ENCODE assay signal across 22 cellular contexts in genomic region chr15:69895202-69895601, GRCh38.
DNase-seq lines count a peak whose midpoint lies in the region; ATAC-seq and TF ChIP-seq lines count a peak whose summit lies in the region.
"Had no signal": no experiment of that assay in that cellular context is flagged by ENCODE, and none has a peak within 500 bp of the region (broad histone marks: within the 10 kb centered on the region; RNA-seq: fewer than 3 reads in every experiment).

No MANE protein-coding gene starts in this region.

- WGBS in smooth muscle cell (ENCODE audit: low lambda C conversion rate) = 28% methylated on average over 2 of the region's 2 CpGs

- H3K4me1 Mint-ChIP-seq in activated CD4-positive, alpha-beta T cell treated with anti-CD3 and anti-CD28 coated beads, Interleukin-2, amount 10 ng/mL, durations not matched to agents 7 days and 5 days = no peaks in the 10 kb centered on the region
- H3K4me1 Mint-ChIP-seq in activated CD4-positive, alpha-beta T cell treated with anti-CD3 and anti-CD28 coated beads for 36 hours = no peaks in the 10 kb centered on the region

- no peaks in the 10 kb centered on the region for H4K20me1 ChIP-seq in smooth muscle cell (ENCODE audit: low read depth)
- H4K20me1 ChIP-seq: BLaER1 treated with 17β-estradiol and CSF1 and Interleukin-3, amounts not matched to agents 10 nM and 100 nM had no signal

- no peak overlapping the region for H3K27ac ChIP-seq in HEK293 (ENCODE audit: extremely low read depth, low read depth, low read length)
- H3K27ac ChIP-seq in smooth muscle cell (ENCODE audit: low read depth) = no peak overlapping the region
- H3K27ac ChIP-seq: 22Rv1; A549; BLaER1 treated with 17β-estradiol and CSF1 and Interleukin-3, amounts not matched to agents 10 nM and 100 nM; C4-2B had no signal

- CTCF ChIA-PET in activated CD4-positive, alpha-beta T cell treated with anti-CD3 and anti-CD28 coated beads, Interleukin-2, amount 10 ng/mL, durations not matched to agents 7 days and 5 days (lab: Charles Lee) = interaction anchor here (2.0 kb wide), 1 partner anchor 29 kb away, joined by 5 read pairs; no protein-coding TSS in a partner anchor
- CTCF ChIA-PET in activated CD4-positive, alpha-beta T cell treated with anti-CD3 and anti-CD28 coated beads for 36 hours (lab: Charles Lee) = interaction anchor here (0.6 kb wide), 1 partner anchor 271 kb away, joined by 3 read pairs; no protein-coding TSS in a partner anchor
- CTCF ChIA-PET in HEK293 (lab: Yijun Ruan, JAX) = no interaction called here

- H3K4me2 ChIP-seq in smooth muscle cell = peak overlapping the region; percentile 42
- H3K4me2 ChIP-seq: A549 had no signal

- peak overlapping the region; percentile 6 for H3K27ac Mint-ChIP-seq in activated CD4-positive, alpha-beta T cell treated with anti-CD3 and anti-CD28 coated beads, Interleukin-2, amount 10 ng/mL, durations not matched to agents 7 days and 5 days
- no peak overlapping the region for H3K27ac Mint-ChIP-seq in activated CD4-positive, alpha-beta T cell treated with anti-CD3 and anti-CD28 coated beads for 36 hours
- H3K27ac Mint-ChIP-seq: CD4-positive, alpha-beta T cell; CD8-positive, alpha-beta T cell had no signal

- no peaks in the 10 kb centered on the region for H3K27me3 ChIP-seq in smooth muscle cell (ENCODE audit: low read depth)
- H3K27me3 ChIP-seq: BLaER1 treated with 17β-estradiol and CSF1 and Interleukin-3, amounts not matched to agents 10 nM and 100 nM had no signal

- ATAC-seq in activated CD4-positive, alpha-beta T cell treated with anti-CD3 and anti-CD28 coated beads for 36 hours = no peak
- ATAC-seq: A549; CD8-positive, alpha-beta T cell; GM12878 had no signal

- peaks cover 4% of the 10 kb centered on the region for H3F3A ChIP-seq in smooth muscle cell (ENCODE audit: low read depth)

- DNase-seq in activated CD4-positive, alpha-beta T cell treated with anti-CD3 and anti-CD28 coated beads, Interleukin-2, amount 10 ng/mL, durations not matched to agents 7 days and 5 days = no peak
- no peak for DNase-seq in activated CD4-positive, alpha-beta T cell treated with anti-CD3 and anti-CD28 coated beads for 36 hours
- DNase-seq in smooth muscle cell (lab: John Stamatoyannopoulos, UW; ENCODE audit: unreplicated experiment) (no peak), medulla oblongata (ENCODE audit: extremely low spot score) (no peak)
- DNase-seq: AML-193; Caco-2; CD4-positive, alpha-beta T cell; CD8-positive, alpha-beta T cell; DMS 273 treated with DMSO at 0.1 percent for 48 hours; DMS153; DMS53; DMS79; DND-41; EL; GDM1 had no signal

- no peaks in the 10 kb centered on the region for H3K36me3 Mint-ChIP-seq in activated CD4-positive, alpha-beta T cell treated with anti-CD3 and anti-CD28 coated beads, Interleukin-2, amount 10 ng/mL, durations not matched to agents 7 days and 5 days (ENCODE audit: low read depth)
- H3K36me3 Mint-ChIP-seq in activated CD4-positive, alpha-beta T cell treated with anti-CD3 and anti-CD28 coated beads for 36 hours (ENCODE audit: low read depth) = no peaks in the 10 kb centered on the region
- H3K36me3 Mint-ChIP-seq: CD8-positive, alpha-beta T cell had no signal

- no peak overlapping the region for H3K4me3 ChIP-seq in HEK293 (ENCODE audit: low read depth, low read length)
- no peak overlapping the region for H3K4me3 ChIP-seq in smooth muscle cell
- H3K4me3 ChIP-seq: A549; BLaER1 treated with 17β-estradiol and CSF1 and Interleukin-3, amounts not matched to agents 10 nM and 100 nM; GM12878 had no signal

- peaks cover 7% of the 10 kb centered on the region for H3K9me3 Mint-ChIP-seq in activated CD4-positive, alpha-beta T cell treated with anti-CD3 and anti-CD28 coated beads, Interleukin-2, amount 10 ng/mL, durations not matched to agents 7 days and 5 days
- peaks cover 4% of the 10 kb centered on the region for H3K9me3 Mint-ChIP-seq in activated CD4-positive, alpha-beta T cell treated with anti-CD3 and anti-CD28 coated beads for 36 hours (ENCODE audit: low read depth)
- H3K9me3 Mint-ChIP-seq: CD4-positive, alpha-beta T cell had no signal

- no peaks in the 10 kb centered on the region for H3K79me2 ChIP-seq in smooth muscle cell (ENCODE audit: low read depth)

- H3K9ac ChIP-seq in smooth muscle cell (ENCODE audit: low read depth) = no peak overlapping the region
- H3K9ac ChIP-seq: BLaER1 treated with 17β-estradiol and CSF1 and Interleukin-3, amounts not matched to agents 10 nM and 100 nM had no signal

- H3K4me1 ChIP-seq in HEK293 (ENCODE audit: control insufficient read depth, insufficient read depth, low read length) (peaks cover 16% of the 10 kb centered on the region; the same call in 1 of the 2 replicates), smooth muscle cell (ENCODE audit: low read depth) (peaks cover 8% of the 10 kb centered on the region)
- H3K4me1 ChIP-seq: A549, Caco-2 had no signal

- POLR2A ChIA-PET in activated CD4-positive, alpha-beta T cell treated with anti-CD3 and anti-CD28 coated beads, Interleukin-2, amount 10 ng/mL, durations not matched to agents 7 days and 5 days (lab: Charles Lee) = no interaction called here
- POLR2A ChIA-PET in activated CD4-positive, alpha-beta T cell treated with anti-CD3 and anti-CD28 coated beads for 36 hours (lab: Charles Lee) = no interaction called here
- POLR2A ChIA-PET in HEK293 (lab: Yijun Ruan, JAX) = no interaction called here

- H3K36me3 ChIP-seq in HEK293 (ENCODE audit: control insufficient read depth in 2 of 2, insufficient read depth in 1 of 2, low read length in 2 of 2) = no peaks in the 10 kb centered on the region
- H3K36me3 ChIP-seq in smooth muscle cell (ENCODE audit: low read depth) = no peaks in the 10 kb centered on the region
- H3K36me3 ChIP-seq: BLaER1 treated with 17β-estradiol and CSF1 and Interleukin-3, amounts not matched to agents 10 nM and 100 nM had no signal

- TF ChIP-seq CTCF in HEK293 (tag by site-specific recombination; IDR thresholded peaks at IDR 0.05) = no peak
- TF ChIP-seq CTCF in smooth muscle cell (IDR thresholded peaks at IDR 0.05; ENCODE audit: borderline replicate concordance, insufficient read depth, poor library complexity, severe bottlenecking) = no peak

- H3K9me3 ChIP-seq in HEK293 (ENCODE audit: control insufficient read depth, insufficient read depth, low read depth, low read length) (peaks cover 2% of the 10 kb centered on the region; the same call in 1 of the 2 replicates), smooth muscle cell (replicated peaks; ENCODE audit: low read depth) (no peaks in the 10 kb centered on the region)
- H3K9me3 ChIP-seq: Caco-2 had no signal

- no peak overlapping the region for H2AFZ ChIP-seq in smooth muscle cell (ENCODE audit: low read depth)

- intact Hi-C loops in activated CD4-positive, alpha-beta T cell treated with anti-CD3 and anti-CD28 coated beads for 36 hours (cut with DNase I, micrococcal nuclease) = no loop called here

- H3K27me3 Mint-ChIP-seq in activated CD4-positive, alpha-beta T cell treated with anti-CD3 and anti-CD28 coated beads, Interleukin-2, amount 10 ng/mL, durations not matched to agents 7 days and 5 days = peaks cover 24% of the 10 kb centered on the region
- H3K27me3 Mint-ChIP-seq in activated CD4-positive, alpha-beta T cell treated with anti-CD3 and anti-CD28 coated beads for 36 hours = peaks cover 16% of the 10 kb centered on the region

- no peak overlapping the region for H3K4me3 Mint-ChIP-seq in activated CD4-positive, alpha-beta T cell treated with anti-CD3 and anti-CD28 coated beads, Interleukin-2, amount 10 ng/mL, durations not matched to agents 7 days and 5 days
- H3K4me3 Mint-ChIP-seq in activated CD4-positive, alpha-beta T cell treated with anti-CD3 and anti-CD28 coated beads for 36 hours = no peak overlapping the region
- H3K4me3 Mint-ChIP-seq: B cell; CD4-positive, alpha-beta T cell; CD8-positive, alpha-beta T cell had no signal

TF ChIP-seq in HEK293, 187 proteins besides CTCF, POLR2A, EP300 and RAD21:
- TF ChIP-seq ZNF184 (tag by site-specific recombination; IDR thresholded peaks at IDR 0.05) = no peak
- no peak for TF ChIP-seq ZNF843 (tag by site-specific recombination; IDR thresholded peaks at IDR 0.05)
- no peak for TF ChIP-seq ZNF302 (tag by site-specific recombination; IDR thresholded peaks at IDR 0.05; ENCODE audit: low read depth)
- TF ChIP-seq ZNF239 (tag by site-specific recombination; IDR thresholded peaks at IDR 0.05) = no peak
- peak; percentile 67 for TF ChIP-seq ZFHX2 (tag by site-specific recombination; conservative IDR thresholded peaks at IDR 0.05)
- TF ChIP-seq, protein P1, sequence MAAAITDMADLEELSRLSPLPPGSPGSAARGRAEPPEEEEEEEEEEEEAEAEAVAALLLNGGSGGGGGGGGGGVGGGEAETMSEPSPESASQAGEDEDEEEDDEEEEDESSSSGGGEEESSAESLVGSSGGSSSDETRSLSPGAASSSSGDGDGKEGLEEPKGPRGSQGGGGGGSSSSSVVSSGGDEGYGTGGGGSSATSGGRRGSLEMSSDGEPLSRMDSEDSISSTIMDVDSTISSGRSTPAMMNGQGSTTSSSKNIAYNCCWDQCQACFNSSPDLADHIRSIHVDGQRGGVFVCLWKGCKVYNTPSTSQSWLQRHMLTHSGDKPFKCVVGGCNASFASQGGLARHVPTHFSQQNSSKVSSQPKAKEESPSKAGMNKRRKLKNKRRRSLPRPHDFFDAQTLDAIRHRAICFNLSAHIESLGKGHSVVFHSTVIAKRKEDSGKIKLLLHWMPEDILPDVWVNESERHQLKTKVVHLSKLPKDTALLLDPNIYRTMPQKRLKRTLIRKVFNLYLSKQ (tag by site-specific recombination; IDR thresholded peaks at IDR 0.05; ENCODE audit: borderline replicate concordance) = no peak
- TF ChIP-seq KLF7 (tag by site-specific recombination; IDR thresholded peaks at IDR 0.05; ENCODE audit: borderline replicate concordance) = no peak
- peak; percentile 86 for TF ChIP-seq EGR2 (tag by site-specific recombination; IDR thresholded peaks at IDR 0.05; ENCODE audit: low read depth)
- no peak for TF ChIP-seq ZNF140 (tag by site-specific recombination; IDR thresholded peaks at IDR 0.05)
- TF ChIP-seq ZNF2 (tag by site-specific recombination; IDR thresholded peaks at IDR 0.05) = no peak
- no peak for TF ChIP-seq SALL2 (tag by site-specific recombination; IDR thresholded peaks at IDR 0.05; ENCODE audit: borderline replicate concordance)
